ENCODE assay signal across 9 cellular contexts in genomic region chrY:3002685-3003509, GRCh38.
DNase-seq lines count a peak whose midpoint lies in the region; ATAC-seq and TF ChIP-seq lines count a peak whose summit lies in the region.
"Had no signal": no experiment of that assay in that cellular context is flagged by ENCODE, and none has a peak within 500 bp of the region (broad histone marks: within the 10 kb centered on the region; RNA-seq: fewer than 3 reads in every experiment).

No MANE protein-coding gene starts in this region.

- POLR2A ChIA-PET in RWPE1 (lab: Yijun Ruan, JAX; ENCODE audit: low non-redundant PET): no interaction called here

- H3K4me3 ChIP-seq in fibroblast of lung (replicated peaks in 1 of 4; ENCODE audit: control extremely low read depth in 1 of 4, insufficient read depth in 1 of 4, low read depth in 3 of 4, low read length in 4 of 4): peak overlapping the region in 3 of 4 experiments; percentile 2 to 73 (median 63)
- peak overlapping the region; percentile 55 to 57 for H3K4me3 ChIP-seq in tibial artery

- H3K79me2 ChIP-seq in fibroblast of lung (ENCODE audit: control insufficient read depth, insufficient read depth, low read length): no peaks in the 10 kb centered on the region

- H4K20me1 ChIP-seq in fibroblast of lung (ENCODE audit: control insufficient read depth, extremely low read depth, insufficient read depth, low read length): no peaks in the 10 kb centered on the region

- no peaks in the 10 kb centered on the region for H3K4me1 ChIP-seq in fibroblast of lung (ENCODE audit: control insufficient read depth, extremely low read depth, insufficient read depth, low read length)
- H3K4me1 ChIP-seq in tibial artery: peaks cover 0 to 52% (median 0%) of the 10 kb centered on the region in 4 donors

- TF ChIP-seq CTCF in RWPE1 (conservative IDR thresholded peaks at IDR 0.05; ENCODE audit: low read depth) (no peak), fibroblast of lung (conservative IDR thresholded peaks at IDR 0.05 in 1 of 2, IDR thresholded peaks at IDR 0.05 in 1 of 2; ENCODE audit: low read depth in 1 of 2, low read length in 2 of 2) (no peak), tibial artery (IDR thresholded peaks at IDR 0.05) (no peak)

- CTCF ChIA-PET in RWPE1 (lab: Yijun Ruan, JAX): no interaction called here

- peak overlapping the region; percentile 63 for H3K27ac ChIP-seq in RWPE1
- H3K27ac ChIP-seq in fibroblast of lung (ENCODE audit: insufficient read depth, low read length): no peak overlapping the region
- peak overlapping the region; percentile 86 to 87 for H3K27ac ChIP-seq in tibial artery

- intact Hi-C loops in Right ventricle myocardium inferior (cut with DNase I): no loop called here
- intact Hi-C loops in cardiac septum (cut with DNase I): no loop called here
- intact Hi-C loops in tibial artery (cut with DNase I; ENCODE audit: low total_unique reads): no loop called here

- peak; percentile 83 for ATAC-seq in Right ventricle myocardium inferior
- no peak for ATAC-seq in HG03159 (IDR thresholded peaks at IDR 0.05; ENCODE audit: unreplicated experiment)

- H3K9me3 ChIP-seq in fibroblast of lung (ENCODE audit: control insufficient read depth, insufficient read depth, low read depth, low read length) (no peaks in the 10 kb centered on the region), tibial artery (no peaks in the 10 kb centered on the region)

- DNase-seq in Right ventricle myocardium inferior (ENCODE audit: missing footprints) (no peak), cardiac septum (ENCODE audit: low spot score) (no peak), RWPE1 (ENCODE audit: low spot score) (no peak), fibroblast of lung (ENCODE audit: low read depth in 2 of 2) (peak in 1 of 2 donors; percentile 20), tibial artery (peak; percentile 21 to 63), amniotic stem cell (lab: John Stamatoyannopoulos, UW) (no peak), foreskin melanocyte (no peak)
- DNase-seq: Karpas-422 had no signal

- no peak overlapping the region for H3K9ac ChIP-seq in fibroblast of lung (ENCODE audit: insufficient read depth, low read length)

- H3K4me2 ChIP-seq in fibroblast of lung (ENCODE audit: extremely low read depth, insufficient read depth, low read length): no peak overlapping the region

- no peaks in the 10 kb centered on the region for H3K36me3 ChIP-seq in fibroblast of lung (ENCODE audit: control insufficient read depth, insufficient read depth, low read length)
- no peaks in the 10 kb centered on the region for H3K36me3 ChIP-seq in tibial artery

- peak overlapping the region; percentile 19 for H2AFZ ChIP-seq in fibroblast of lung (ENCODE audit: low read length)

- no peaks in the 10 kb centered on the region for H3K27me3 ChIP-seq in fibroblast of lung (ENCODE audit: control insufficient read depth, insufficient read depth, low read length)
- no peaks in the 10 kb centered on the region for H3K27me3 ChIP-seq in tibial artery

Comparison
In these comparisons a context has a peak if more than half of its experiments do, and no peak if none do; other contexts are left out.
1. DNase-seq: peak in tibial artery (2 of 2); none in Right ventricle myocardium inferior (single experiment), cardiac septum (single experiment), RWPE1 (single experiment), amniotic stem cell (single experiment) and foreskin melanocyte (single experiment).